In the genomic region with DNA sequence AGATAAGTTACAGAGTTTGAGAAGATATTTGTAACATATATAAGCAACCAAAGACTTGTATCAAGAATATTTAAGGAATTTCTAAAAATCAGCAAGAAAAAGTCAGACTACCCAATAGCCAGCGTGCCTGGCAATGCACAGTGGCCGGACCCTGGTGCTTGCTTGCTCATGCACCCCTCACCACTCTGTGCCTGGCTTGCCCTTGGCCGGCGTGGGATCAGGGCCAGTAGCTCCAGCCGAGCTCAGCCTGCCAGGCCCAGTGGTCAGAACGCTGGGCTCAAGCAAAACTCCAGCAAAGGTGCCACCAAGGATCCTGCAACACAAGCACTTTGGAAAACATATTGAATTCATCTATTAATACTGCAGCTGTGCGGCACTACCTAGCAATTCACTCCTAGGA, we compare ENCODE assay signal across 8 cellular contexts.
"Had no signal": no experiment of that assay in that cellular context is flagged by ENCODE, and none has a peak within 500 bp of the region (broad histone marks: within the 10 kb centered on the region; RNA-seq: fewer than 3 reads in every experiment).

No MANE protein-coding gene starts in this region.

- H2AFZ ChIP-seq: GM23248 had no signal

- H3K9ac ChIP-seq: GM23248 had no signal

- H3K27ac ChIP-seq: GM23248, HL-60 had no signal

- ATAC-seq: HepG2, K562 had no signal

- H3K4me3 ChIP-seq: GM23248, K562 had no signal

- DNase-seq: GM23248, GOT3, H7, HCEC 1CT, KG1 had no signal
